ENCODE assay signal across 23 cellular contexts in genomic region chrX:11474021-11474420, GRCh38.
A peak's percentile ranks its signal among the peaks of the same experiment; 100 is the strongest.
DNase-seq lines count a peak whose midpoint lies in the region; ATAC-seq, FAIRE-seq and TF ChIP-seq lines count a peak whose summit lies in the region.
"Had no signal": no experiment of that assay in that cellular context is flagged by ENCODE, and none has a peak within 500 bp of the region (broad histone marks: within the 10 kb centered on the region; RNA-seq: fewer than 3 reads in every experiment).

No MANE protein-coding gene starts in this region.

- POLR2A ChIA-PET in H1 (lab: Charles Lee; ENCODE audit: partially characterized antibody): no interaction called here

- no peak for TF ChIP-seq RAD21 in H1 (IDR thresholded peaks at IDR 0.05 in 1 of 2, conservative IDR thresholded peaks at IDR 0.05 in 1 of 2; ENCODE audit: low read depth in 2 of 2, low read length in 2 of 2)

- no peak for TF ChIP-seq EP300 in H1 (IDR thresholded peaks at IDR 0.05; ENCODE audit: borderline replicate concordance in 1 of 2, low read depth in 2 of 2, low read length in 2 of 2)

- H3K27me3 Mint-ChIP-seq in chondrocyte (ENCODE audit: low read depth): no peaks in the 10 kb centered on the region

- H4K8ac ChIP-seq in H1 (ENCODE audit: extremely low read depth, insufficient read depth, low read length): no peak overlapping the region

- intact Hi-C loops in body of pancreas (cut with DNase I): no loop called here

- H3K14ac ChIP-seq in H1 (ENCODE audit: insufficient read length): no peak overlapping the region

- no peak for TF ChIP-seq CTCF in H1 (IDR thresholded peaks at IDR 0.05; ENCODE audit: control extremely low read depth in 1 of 3, insufficient read depth in 1 of 3, low read depth in 1 of 3, low read length in 3 of 3)
- no peak for TF ChIP-seq CTCF in body of pancreas (IDR thresholded peaks at IDR 0.05)
- no peak for TF ChIP-seq CTCF in chondrocyte (IDR thresholded peaks at IDR 0.05)

- FAIRE-seq in H1 (lab: Jason Lieb, UNC): no peak
- FAIRE-seq: D721Med, GM12878, H54 had no signal

- H3K23me2 ChIP-seq in H1 (ENCODE audit: low read depth, low read length): no peaks in the 10 kb centered on the region

- H3K23ac ChIP-seq in H1 (ENCODE audit: insufficient read length): no peak overlapping the region

- H3K4ac ChIP-seq in H1 (replicated peaks; ENCODE audit: insufficient read length, low read depth, low read length): no peak overlapping the region

- no peaks in the 10 kb centered on the region for H4K20me1 ChIP-seq in H1 (replicated peaks in 1 of 2; ENCODE audit: control insufficient read depth in 1 of 2, insufficient read depth in 2 of 2, low read length in 2 of 2)

- no peak overlapping the region for H2BK20ac ChIP-seq in H1 (ENCODE audit: low read length)

- no peak overlapping the region for H2BK5ac ChIP-seq in H1 (ENCODE audit: low read depth, low read length)

- H3K9ac ChIP-seq in adipocyte (ENCODE audit: low read length) (peak overlapping the region; percentile 18), H1 (replicated peaks in 1 of 4; ENCODE audit: extremely low read depth in 1 of 4, low read depth in 3 of 4, low read length in 3 of 4) (no peak overlapping the region)
- H3K9ac ChIP-seq: BLaER1 treated with 17β-estradiol and CSF1 and Interleukin-3, amounts not matched to agents 10 nM and 100 nM had no signal

- H3K4me1 Mint-ChIP-seq in chondrocyte (ENCODE audit: low read depth): peaks cover 47% of the 10 kb centered on the region
- H3K4me1 Mint-ChIP-seq: CD14-positive monocyte; CD8-positive, alpha-beta memory T cell had no signal

- H4K91ac ChIP-seq in H1 (replicated peaks; ENCODE audit: insufficient read length, low read length): no peak overlapping the region

- H3K27ac Mint-ChIP-seq in chondrocyte (ENCODE audit: unreplicated experiment): no peak overlapping the region
- H3K27ac Mint-ChIP-seq: CD4-positive, alpha-beta T cell; CD8-positive, alpha-beta memory T cell; GM23338; HFFc6 had no signal

- H3K79me2 ChIP-seq in ACC112 (ENCODE audit: control insufficient read depth, insufficient read depth, low read length, unreplicated experiment) (no peaks in the 10 kb centered on the region), H1 (ENCODE audit: control insufficient read depth in 1 of 2, insufficient read depth in 2 of 2, low read length in 2 of 2) (no peaks in the 10 kb centered on the region)

- H3K79me1 ChIP-seq in H1 (ENCODE audit: low read depth, low read length): no peaks in the 10 kb centered on the region

- CTCF ChIA-PET in H1 (lab: Charles Lee; ENCODE audit: partially characterized antibody): interaction anchor here (2.2 kb wide), 1 partner anchor 13 kb away, joined by 6 read pairs; no protein-coding TSS in a partner anchor

- H4K5ac ChIP-seq in H1 (ENCODE audit: insufficient read length, low read depth, low read length): no peak overlapping the region

- ATAC-seq in body of pancreas: no peak
- ATAC-seq: GM12878, GM23338 had no signal

- no peak overlapping the region for H3K4me3 Mint-ChIP-seq in chondrocyte (ENCODE audit: unreplicated experiment)
- H3K4me3 Mint-ChIP-seq: CD14-positive monocyte; CD4-positive, alpha-beta T cell; CD8-positive, alpha-beta memory T cell; GM23338; HFFc6 had no signal

- no peaks in the 10 kb centered on the region for H3K36me3 ChIP-seq in ACC112 (ENCODE audit: insufficient read depth, low read length)
- no peaks in the 10 kb centered on the region for H3K36me3 ChIP-seq in adipocyte (ENCODE audit: control insufficient read depth, insufficient read depth, low read length, severe bottlenecking)
- H3K36me3 ChIP-seq in H1 (ENCODE audit: control insufficient read depth in 2 of 4, insufficient read depth in 4 of 4, low read length in 3 of 4): no peaks in the 10 kb centered on the region
- no peaks in the 10 kb centered on the region for H3K36me3 ChIP-seq in body of pancreas (replicated peaks in 1 of 2; ENCODE audit: insufficient read depth in 1 of 2, low read depth in 2 of 2)
- H3K36me3 ChIP-seq: BE2C; BLaER1 treated with 17β-estradiol and CSF1 and Interleukin-3, amounts not matched to agents 10 nM and 100 nM; HAP-1 had no signal

- TF ChIP-seq POLR2A in H1 (IDR thresholded peaks at IDR 0.05; ENCODE audit: control extremely low read depth in 1 of 2, low read depth in 2 of 2, low read length in 2 of 2) (no peak), body of pancreas (IDR thresholded peaks at IDR 0.05) (no peak)

- H3K4me1 ChIP-seq in ACC112 (ENCODE audit: control insufficient read depth, insufficient read depth, low read length, unreplicated experiment): peaks cover 76% of the 10 kb centered on the region
- peaks cover 48% of the 10 kb centered on the region for H3K4me1 ChIP-seq in adipocyte (ENCODE audit: control insufficient read depth, insufficient read depth, low read length)
- no peaks in the 10 kb centered on the region; a peak in 1 of 7 replicates for H3K4me1 ChIP-seq in H1 (replicated peaks in 1 of 4; ENCODE audit: control insufficient read depth in 3 of 4, insufficient read depth in 4 of 4, low read length in 3 of 4)
- peaks cover 7% of the 10 kb centered on the region for H3K4me1 ChIP-seq in body of pancreas
- H3K4me1 ChIP-seq: BE2C; BLaER1 treated with 17β-estradiol and CSF1 and Interleukin-3, amounts not matched to agents 10 nM and 100 nM; HAP-1 had no signal

- H3K36me3 Mint-ChIP-seq in chondrocyte (ENCODE audit: low read depth): no peaks in the 10 kb centered on the region
- H3K36me3 Mint-ChIP-seq: CD14-positive monocyte; CD8-positive, alpha-beta memory T cell had no signal

- no peaks in the 10 kb centered on the region for H3K9me3 ChIP-seq in adipocyte (ENCODE audit: control insufficient read depth, low read length)
- no peaks in the 10 kb centered on the region for H3K9me3 ChIP-seq in H1 (ENCODE audit: insufficient read depth in 2 of 2, low read depth in 1 of 2, low read length in 1 of 2)
- H3K9me3 ChIP-seq in body of pancreas: no peaks in the 10 kb centered on the region
- H3K9me3 ChIP-seq: BE2C, HAP-1 had no signal

- H3K18ac ChIP-seq in H1 (ENCODE audit: extremely low read depth, low read length): no peak overlapping the region

- peaks cover 15% of the 10 kb centered on the region for H3K9me3 Mint-ChIP-seq in chondrocyte (ENCODE audit: low read depth)
- H3K9me3 Mint-ChIP-seq: CD4-positive, alpha-beta T cell; GM23338; HFFc6 had no signal

- H3K4me3 ChIP-seq in ACC112 (ENCODE audit: low read depth, low read length) (peak overlapping the region; percentile 16; the same call in 1 of the 2 replicates), adipocyte (ENCODE audit: low read length) (no peak overlapping the region), H1 (ENCODE audit: extremely low read depth in 1 of 4, insufficient read depth in 2 of 4, low read depth in 3 of 4, low read length in 4 of 4) (no peak overlapping the region), body of pancreas (no peak overlapping the region)
- H3K4me3 ChIP-seq: BLaER1 treated with 17β-estradiol and CSF1 and Interleukin-3, amounts not matched to agents 10 nM and 100 nM; GM12878; GM23338; HAP-1 had no signal

- H2BK12ac ChIP-seq in H1 (ENCODE audit: low read depth, low read length): no peak overlapping the region

- no peak overlapping the region for H3K4me2 ChIP-seq in H1 (ENCODE audit: insufficient read depth in 1 of 2, low read depth in 2 of 2, low read length in 2 of 2)
- H3K4me2 ChIP-seq: BLaER1 treated with 17β-estradiol and CSF1 and Interleukin-3, amounts not matched to agents 10 nM and 100 nM; GM23338 had no signal

- peak overlapping the region; percentile 100 for H3K27ac ChIP-seq in ACC112 (ENCODE audit: low read depth, low read length)
- H3K27ac ChIP-seq in H1 (ENCODE audit: low read depth, low read length): no peak overlapping the region
- H3K27ac ChIP-seq in body of pancreas: no peak overlapping the region
- H3K27ac ChIP-seq: BLaER1 treated with 17β-estradiol and CSF1 and Interleukin-3, amounts not matched to agents 10 nM and 100 nM had no signal

- DNase-seq in adipocyte (ENCODE audit: low read depth): no peak
- DNase-seq in H1 (ENCODE audit: low read depth in 1 of 2, low spot score in 2 of 2): no peak
- DNase-seq in body of pancreas: no peak
- DNase-seq in chondrocyte (ENCODE audit: low spot score): no peak
- DNase-seq in activated CD8-positive, alpha-beta memory T cell treated with anti-CD3 and anti-CD28 coated beads, Interleukin-2, amount 50 U/mL, for 48 hours: no peak
- DNase-seq: ACHN; AML-193; BE2C; CD4-positive, alpha-beta T cell; CD8-positive, alpha-beta memory T cell; DMS 273 treated with DMSO at 0.1 percent for 48 hours; DMS79; EL; GDM1; HFFc6 had no signal

- H2BK15ac ChIP-seq in H1 (ENCODE audit: low read length): no peak overlapping the region

- H2AK5ac ChIP-seq in H1 (ENCODE audit: low read depth, low read length): no peak overlapping the region

- H2AFZ ChIP-seq in ACC112 (ENCODE audit: low read length, unreplicated experiment) (no peak overlapping the region), H1 (ENCODE audit: low read length) (no peak overlapping the region)
- H2AFZ ChIP-seq: GM23338 had no signal

- 100% methylated on average over 1 of the region's 1 CpG; no CpG with 5 or more reads in 1 of the 2 experiments for WGBS in H1 (ENCODE audit: extremely low coverage in 1 of 2, insufficient coverage in 1 of 2, insufficient read length in 1 of 2, insufficient replicate concordance in 2 of 2, low coverage in 1 of 2, low lambda C conversion rate in 2 of 2, missing lambda C conversion rate in 1 of 2), 2 experiments
- 62 to 63% methylated on average over 1 of the region's 1 CpG for WGBS in body of pancreas, 2 donors

- no peak overlapping the region for H2BK120ac ChIP-seq in H1 (replicated peaks; ENCODE audit: low read depth, low read length)

- H3K27me3 ChIP-seq in ACC112 (ENCODE audit: insufficient read depth, low read length) (no peaks in the 10 kb centered on the region), adipocyte (replicated peaks; ENCODE audit: control insufficient read depth, insufficient read depth, low read length) (no peaks in the 10 kb centered on the region), H1 (replicated peaks in 1 of 4; ENCODE audit: control insufficient read depth in 3 of 4, extremely low read depth in 1 of 4, insufficient read depth in 3 of 4, low read length in 3 of 4) (no peaks in the 10 kb centered on the region), body of pancreas (no peaks in the 10 kb centered on the region)
- H3K27me3 ChIP-seq: BE2C had no signal

- no peak overlapping the region for H3K56ac ChIP-seq in H1 (replicated peaks; ENCODE audit: insufficient read length, low read depth, low read length)

TF ChIP-seq in H1, 55 proteins besides CTCF, POLR2A, EP300 and RAD21:
- no peak for TF ChIP-seq SUZ12 (IDR thresholded peaks at IDR 0.05; ENCODE audit: low read length)
- TF ChIP-seq MAFK (IDR thresholded peaks at IDR 0.05; ENCODE audit: low read depth, low read length): peak; percentile 70
